Comparison of ENCODE assay signal across 14 cellular contexts in genomic region chr1:100941098-100941527, GRCh38. TPM values are rescaled to one million over a fixed set of nuclear protein-coding genes. Genes with fewer than 3 reads are reported as not detected.
DNase-seq lines count a peak whose midpoint lies in the region; ATAC-seq lines count a peak whose summit lies in the region.
"Had no signal": no experiment of that assay in that cellular context is flagged by ENCODE, and none has a peak within 500 bp of the region (broad histone marks: within the 10 kb centered on the region; RNA-seq: fewer than 3 reads in every experiment).

No MANE protein-coding gene starts in this region.

- H3K36me3 ChIP-seq in CD4-positive, alpha-beta memory T cell (ENCODE audit: insufficient read depth, low read length) = peaks cover 7% of the 10 kb centered on the region

- CTCF ChIA-PET in CD4-positive, alpha-beta memory T cell (lab: Charles Lee; ENCODE audit: partially characterized antibody) = interaction anchor here (1.1 to 1.6 kb wide), 2 partner anchors 8 to 12 kb away, joined by 3 to 5 read pairs; no protein-coding TSS in a partner anchor
- CTCF ChIA-PET in activated CD4-positive, alpha-beta memory T cell treated with anti-CD3 and anti-CD28 coated beads, Interleukin-2, amount 10 ng/mL, durations not matched to agents 7 days and 5 days (lab: Charles Lee) = interaction anchor here (0.9 kb wide), 1 partner anchor 19 kb away, joined by 3 read pairs; no protein-coding TSS in a partner anchor

- peaks cover 26% of the 10 kb centered on the region for H3K4me1 ChIP-seq in CD4-positive, alpha-beta memory T cell (ENCODE audit: insufficient read depth, low read length)
- no peaks in the 10 kb centered on the region for H3K4me1 ChIP-seq in right cardiac atrium (ENCODE audit: control insufficient read depth, insufficient read depth, low read length)
- H3K4me1 ChIP-seq: gastrocnemius medialis had no signal

- WGBS in right cardiac atrium = 86% methylated on average over 1 of the region's 1 CpG

- H3K9me3 Mint-ChIP-seq in CD4-positive, alpha-beta memory T cell = peaks cover under 1 to 45% (median 29%) of the 10 kb centered on the region in 8 donors
- H3K9me3 Mint-ChIP-seq in activated CD4-positive, alpha-beta memory T cell treated with anti-CD3 and anti-CD28 coated beads, Interleukin-2, amount 10 ng/mL, durations not matched to agents 7 days and 5 days = peaks cover 25% of the 10 kb centered on the region
- H3K9me3 Mint-ChIP-seq in memory B cell = peaks cover 3% of the 10 kb centered on the region

- H3K27me3 Mint-ChIP-seq in CD4-positive, alpha-beta memory T cell = no peaks in the 10 kb centered on the region
- H3K27me3 Mint-ChIP-seq in activated CD4-positive, alpha-beta memory T cell treated with anti-CD3 and anti-CD28 coated beads, Interleukin-2, amount 10 ng/mL, durations not matched to agents 7 days and 5 days = peaks cover 2% of the 10 kb centered on the region
- no peaks in the 10 kb centered on the region for H3K27me3 Mint-ChIP-seq in memory B cell

- intact Hi-C loops in CD4-positive, alpha-beta memory T cell (cut with micrococcal nuclease) = no loop called here
- intact Hi-C loops in right cardiac atrium (cut with DNase I) = no loop called here

- H3K4me3 Mint-ChIP-seq in CD4-positive, alpha-beta memory T cell = peak overlapping the region in 5 of 8 donors; percentile 16 to 60 (median 44)
- peak overlapping the region; percentile 68 for H3K4me3 Mint-ChIP-seq in activated CD4-positive, alpha-beta memory T cell treated with anti-CD3 and anti-CD28 coated beads, Interleukin-2, amount 10 ng/mL, durations not matched to agents 7 days and 5 days
- H3K4me3 Mint-ChIP-seq in memory B cell = no peak overlapping the region
- H3K4me3 Mint-ChIP-seq: endodermal cell had no signal

- peak; percentile 43 for ATAC-seq in GM18907 (IDR thresholded peaks at IDR 0.05; ENCODE audit: unreplicated experiment)
- ATAC-seq in memory B cell (ENCODE audit: low read depth) = no peak
- ATAC-seq in right cardiac atrium = no peak
- ATAC-seq: gastrocnemius medialis had no signal

- H3K27ac Mint-ChIP-seq in CD4-positive, alpha-beta memory T cell = peak overlapping the region in 4 of 7 donors; percentile 15 to 88 (median 67)
- H3K27ac Mint-ChIP-seq in activated CD4-positive, alpha-beta memory T cell treated with anti-CD3 and anti-CD28 coated beads, Interleukin-2, amount 10 ng/mL, durations not matched to agents 7 days and 5 days = peak overlapping the region; percentile 90
- H3K27ac Mint-ChIP-seq in memory B cell = peak overlapping the region; percentile 75
- H3K27ac Mint-ChIP-seq: endodermal cell had no signal

- no peaks in the 10 kb centered on the region for H3K9me3 ChIP-seq in CD4-positive, alpha-beta memory T cell (ENCODE audit: control insufficient read depth in 1 of 2, low read length in 2 of 2)
- H3K9me3 ChIP-seq in right cardiac atrium (ENCODE audit: control insufficient read depth, low read length) = no peaks in the 10 kb centered on the region
- H3K9me3 ChIP-seq: gastrocnemius medialis had no signal

- H3K4me1 Mint-ChIP-seq in CD4-positive, alpha-beta memory T cell = peaks cover 39 to 67% (median 51%) of the 10 kb centered on the region in 4 donors
- H3K4me1 Mint-ChIP-seq in activated CD4-positive, alpha-beta memory T cell treated with anti-CD3 and anti-CD28 coated beads, Interleukin-2, amount 10 ng/mL, durations not matched to agents 7 days and 5 days = peaks cover 34% of the 10 kb centered on the region
- H3K4me1 Mint-ChIP-seq in memory B cell = peaks cover 9% of the 10 kb centered on the region
- H3K4me1 Mint-ChIP-seq: endodermal cell had no signal

- no peak overlapping the region for H3K4me3 ChIP-seq in CD4-positive, alpha-beta memory T cell (ENCODE audit: low read length in 2 of 2)
- H3K4me3 ChIP-seq in right cardiac atrium (ENCODE audit: low read length) = no peak overlapping the region
- H3K4me3 ChIP-seq: gastrocnemius medialis had no signal

- POLR2A ChIA-PET in CD4-positive, alpha-beta memory T cell (lab: Charles Lee; ENCODE audit: partially characterized antibody) = interaction anchor here (0.8 to 3.4 kb wide), 7 partner anchors 8 to 298 kb away, joined by 3 to 14 read pairs (median 6); no protein-coding TSS in a partner anchor
- POLR2A ChIA-PET in activated CD4-positive, alpha-beta memory T cell treated with anti-CD3 and anti-CD28 coated beads, Interleukin-2, amount 10 ng/mL, durations not matched to agents 7 days and 5 days (lab: Charles Lee) = interaction anchor here (0.9 to 2.5 kb wide), 7 partner anchors 8 to 299 kb away, joined by 3 to 10 read pairs (median 3); no protein-coding TSS in a partner anchor

- H3K27me3 ChIP-seq in CD4-positive, alpha-beta memory T cell (ENCODE audit: insufficient read depth, low read length) = no peaks in the 10 kb centered on the region
- no peaks in the 10 kb centered on the region for H3K27me3 ChIP-seq in right cardiac atrium (ENCODE audit: control insufficient read depth, insufficient read depth)
- H3K27me3 ChIP-seq: brain microvascular endothelial cell, gastrocnemius medialis had no signal

- no peak overlapping the region for H3K27ac ChIP-seq in CD4-positive, alpha-beta memory T cell (ENCODE audit: low read depth, low read length)
- no peak overlapping the region for H3K27ac ChIP-seq in right cardiac atrium (ENCODE audit: low read length)
- H3K27ac ChIP-seq: brain microvascular endothelial cell, C4-2B, gastrocnemius medialis had no signal

- H3K36me3 Mint-ChIP-seq in CD4-positive, alpha-beta memory T cell = peaks cover 79% of the 10 kb centered on the region in 2 donors
- H3K36me3 Mint-ChIP-seq in activated CD4-positive, alpha-beta memory T cell treated with anti-CD3 and anti-CD28 coated beads, Interleukin-2, amount 10 ng/mL, durations not matched to agents 7 days and 5 days (ENCODE audit: low read depth) = peaks cover 82% of the 10 kb centered on the region
- H3K36me3 Mint-ChIP-seq in memory B cell = peaks cover 50% of the 10 kb centered on the region

- no peak for DNase-seq in CD4-positive, alpha-beta memory T cell
- DNase-seq in activated CD4-positive, alpha-beta memory T cell treated with anti-CD3 and anti-CD28 coated beads, Interleukin-2, amount 10 ng/mL, durations not matched to agents 7 days and 5 days = peak; percentile 25
- no peak for DNase-seq in memory B cell (ENCODE audit: low spot score in 2 of 2)
- no peak for DNase-seq in NCI-H748 treated with DMSO at 0.1 percent for 48 hours (lab: John Stamatoyannopoulos, UW)
- DNase-seq in right cardiac atrium = no peak
- no peak for DNase-seq in mucosa of gallbladder (ENCODE audit: low spot score)
- DNase-seq: brain microvascular endothelial cell, endodermal cell, gastrocnemius medialis, IMR-90, NCI-H1417 treated with DMSO at 0.1 percent for 48 hours, NCI-H510A treated with DMSO at 0.1 percent for 48 hours had no signal

RNA-seq across cellular contexts. Expression of gene SLC30A7, which starts 45.2 kb away (rescaled TPM):
- 10 to 100 TPM; 54.9 TPM for total RNA-seq in CD4-positive, alpha-beta memory T cell
- polyA plus RNA-seq in CD4-positive, alpha-beta memory T cell = 10 to 100 TPM; 11.3 to 14.5 TPM
- 10 to 100 TPM; 38.9 to 42.7 TPM for total RNA-seq in activated CD4-positive, alpha-beta memory T cell treated with anti-CD3 and anti-CD28 coated beads, Interleukin-2, amount 10 ng/mL, durations not matched to agents 7 days and 5 days
- total RNA-seq in right cardiac atrium (10 to 100 TPM in 1 of 4 donors, 1 to 10 TPM in 3; 7.2 to 12.3 (median 9.2) TPM), mucosa of gallbladder (35.0 TPM)
- 2.1 TPM for polyA plus RNA-seq in right cardiac atrium

RNA-seq across cellular contexts. Expression of gene EXTL2, which starts 46.5 kb away (rescaled TPM):
- total RNA-seq in CD4-positive, alpha-beta memory T cell = 1 to 10 TPM; 2.5 to 4.2 TPM
- 1 to 10 TPM; 1.5 to 2.6 TPM for polyA plus RNA-seq in CD4-positive, alpha-beta memory T cell
- 1 to 10 TPM; 1.4 to 2.4 TPM for total RNA-seq in activated CD4-positive, alpha-beta memory T cell treated with anti-CD3 and anti-CD28 coated beads, Interleukin-2, amount 10 ng/mL, durations not matched to agents 7 days and 5 days
- total RNA-seq in right cardiac atrium (10 to 100 TPM in 2 of 4 donors, 1 to 10 TPM in 2; 8.9 to 12.0 (median 10.3) TPM), mucosa of gallbladder (12.8 TPM)
- polyA plus RNA-seq in right cardiac atrium = 7.6 TPM
